In genomic region chr11:65576232-65576866, GRCh38 we compare ENCODE assay signal across 1 cellular context.
TF ChIP-seq lines count a peak whose summit lies in the region.

No MANE protein-coding gene starts in this region.

TF ChIP-seq in GM23338, 12 proteins besides CTCF, POLR2A, EP300 and RAD21 (continued from another document):
- no peak for TF ChIP-seq REST (IDR thresholded peaks at IDR 0.05; ENCODE audit: unreplicated experiment)
- TF ChIP-seq EZH2phosphoT487 (IDR thresholded peaks at IDR 0.05; ENCODE audit: unreplicated experiment): no peak
- TF ChIP-seq STAT1 (IDR thresholded peaks at IDR 0.05; ENCODE audit: unreplicated experiment): no peak
